1 cellular context compared by ENCODE assay signal in the genomic region with DNA sequence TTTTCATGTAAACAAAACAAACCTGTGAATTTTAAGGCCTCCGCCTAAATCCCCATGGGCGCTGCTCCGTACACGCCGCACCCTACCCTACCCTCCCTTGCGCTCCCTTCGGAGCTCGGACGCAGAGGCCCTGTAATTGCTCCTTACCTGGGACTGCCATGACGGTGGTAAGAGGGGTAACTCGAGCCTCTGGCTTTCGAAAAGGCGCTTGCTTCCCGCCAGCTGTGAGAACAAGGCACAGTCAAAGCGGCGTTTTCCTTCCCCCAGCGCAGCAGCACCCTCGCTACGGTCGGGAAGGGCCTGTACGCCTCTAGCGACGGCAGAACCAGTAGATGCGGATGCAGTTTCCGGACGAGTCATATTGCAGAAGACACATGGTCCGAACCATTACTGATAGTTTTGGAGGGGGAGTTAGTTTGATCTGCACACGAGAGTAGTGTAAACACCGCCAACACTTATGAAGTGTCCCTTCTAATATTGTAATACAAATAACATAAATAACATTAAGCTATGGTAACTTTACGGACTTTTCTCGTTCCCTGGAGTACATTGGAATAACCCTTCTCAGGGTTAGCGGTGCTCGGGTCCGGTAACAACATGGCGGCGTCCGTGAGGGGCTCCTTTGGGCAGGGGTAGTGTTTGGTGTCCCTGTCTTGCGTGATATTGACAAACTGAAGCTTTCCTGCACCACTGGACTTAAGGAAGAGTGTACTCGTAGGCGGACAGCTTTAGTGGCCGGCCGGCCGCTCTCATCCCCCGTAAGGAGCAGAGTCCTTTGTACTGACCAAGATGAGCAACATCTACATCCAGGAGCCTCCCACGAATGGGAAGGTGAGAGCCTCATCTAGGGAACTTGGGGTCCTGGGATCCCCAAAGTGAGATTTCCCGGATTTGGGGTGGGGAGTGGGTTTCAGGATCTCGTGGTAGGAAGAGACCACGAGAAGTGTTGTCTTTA.
TF ChIP-seq lines count a peak whose summit lies in the region.

Gene CWC27, plus strand, starts transcription at position 573 of the 955 bp plus-strand sequence. Its CDS starts 217 bp downstream, at position 790.
Gene SREK1IP1, minus strand, starts transcription at position 334 of the 955 bp plus-strand sequence. Its CDS starts 174 bp downstream, at position 160.

TF ChIP-seq in GM12878, 131 proteins besides CTCF, POLR2A, EP300 and RAD21 (continued from another document and continues in another):
- no peak for TF ChIP-seq MEF2B (IDR thresholded peaks at IDR 0.05; ENCODE audit: partially characterized antibody, poor library complexity, severe bottlenecking)
- peak; percentile 59; the same call in 1 of the 2 replicates for TF ChIP-seq TCF12 (IDR thresholded peaks at IDR 0.05; ENCODE audit: low read depth, low read length)
- no peak for TF ChIP-seq HDGF (IDR thresholded peaks at IDR 0.05)
- no peak for TF ChIP-seq PRDM15 (CRISPR knock-in tag; IDR thresholded peaks at IDR 0.05)
- TF ChIP-seq ZZZ3 (IDR thresholded peaks at IDR 0.05; ENCODE audit: control insufficient read depth, insufficient read length, low read depth), result no peak
- TF ChIP-seq REST (IDR thresholded peaks at IDR 0.05; ENCODE audit: low read depth, low read length), result no peak
- peak; percentile 100 for TF ChIP-seq RELB (IDR thresholded peaks at IDR 0.05; ENCODE audit: low read depth)
- no peak for TF ChIP-seq KAT2A (conservative IDR thresholded peaks at IDR 0.05; ENCODE audit: control insufficient read depth, low read depth, low read length)
- TF ChIP-seq RCOR1 (conservative IDR thresholded peaks at IDR 0.05; ENCODE audit: low read depth, low read length), result no peak
- TF ChIP-seq SMAD1 (IDR thresholded peaks at IDR 0.05; ENCODE audit: low read depth, partially characterized antibody), result no peak
- no peak for TF ChIP-seq ZBTB4 (CRISPR knock-in tag; IDR thresholded peaks at IDR 0.05)
- peak; percentile 77 for TF ChIP-seq RELA (IDR thresholded peaks at IDR 0.05; ENCODE audit: borderline replicate concordance, partially characterized antibody)
- TF ChIP-seq PKNOX1 (IDR thresholded peaks at IDR 0.05), result peak; percentile 36; the same call in 1 of the 2 replicates
- 0 out of 2 replicates have a peak, but pooled peaks have one; percentile 16 for TF ChIP-seq BACH1 (IDR thresholded peaks at IDR 0.05; ENCODE audit: borderline replicate concordance)
- no peak for TF ChIP-seq TBL1XR1 (IDR thresholded peaks at IDR 0.05; ENCODE audit: low read depth, low read length)
- TF ChIP-seq RBBP5 (conservative IDR thresholded peaks at IDR 0.05), result peak; percentile 97
- peak; percentile 69; the same call in 1 of the 2 replicates for TF ChIP-seq POLR2AphosphoS2 (IDR thresholded peaks at IDR 0.05; ENCODE audit: low read depth, low read length)
- TF ChIP-seq BCL11A (IDR thresholded peaks at IDR 0.05; ENCODE audit: low read depth, low read length), result 0 out of 2 replicates have a peak, but pooled peaks have one; percentile 3
- 0 out of 4 replicates have a peak, but pooled peaks of 1 of the 2 experiments have one; percentile 39 for TF ChIP-seq IKZF2 (IDR thresholded peaks at IDR 0.05)
- TF ChIP-seq, protein P1, sequence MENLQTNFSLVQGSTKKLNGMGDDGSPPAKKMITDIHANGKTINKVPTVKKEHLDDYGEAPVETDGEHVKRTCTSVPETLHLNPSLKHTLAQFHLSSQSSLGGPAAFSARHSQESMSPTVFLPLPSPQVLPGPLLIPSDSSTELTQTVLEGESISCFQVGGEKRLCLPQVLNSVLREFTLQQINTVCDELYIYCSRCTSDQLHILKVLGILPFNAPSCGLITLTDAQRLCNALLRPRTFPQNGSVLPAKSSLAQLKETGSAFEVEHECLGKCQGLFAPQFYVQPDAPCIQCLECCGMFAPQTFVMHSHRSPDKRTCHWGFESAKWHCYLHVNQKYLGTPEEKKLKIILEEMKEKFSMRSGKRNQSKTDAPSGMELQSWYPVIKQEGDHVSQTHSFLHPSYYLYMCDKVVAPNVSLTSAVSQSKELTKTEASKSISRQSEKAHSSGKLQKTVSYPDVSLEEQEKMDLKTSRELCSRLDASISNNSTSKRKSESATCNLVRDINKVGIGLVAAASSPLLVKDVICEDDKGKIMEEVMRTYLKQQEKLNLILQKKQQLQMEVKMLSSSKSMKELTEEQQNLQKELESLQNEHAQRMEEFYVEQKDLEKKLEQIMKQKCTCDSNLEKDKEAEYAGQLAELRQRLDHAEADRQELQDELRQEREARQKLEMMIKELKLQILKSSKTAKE (IDR thresholded peaks at IDR 0.05; ENCODE audit: low read depth, poor library complexity, severe bottlenecking), result peak; percentile 97
- no peak for TF ChIP-seq TARDBP (IDR thresholded peaks at IDR 0.05; ENCODE audit: borderline replicate concordance)
- no peak for TF ChIP-seq FOS (IDR thresholded peaks at IDR 0.05; ENCODE audit: borderline replicate concordance, extremely low read depth, insufficient read length)
- TF ChIP-seq CHD1 (IDR thresholded peaks at IDR 0.05; ENCODE audit: low read depth, low read length), result peak; percentile 97
- TF ChIP-seq POLR2AphosphoS5 (IDR thresholded peaks at IDR 0.05; ENCODE audit: low read length), result peak; percentile 90
- no peak for TF ChIP-seq CEBPB (IDR thresholded peaks at IDR 0.05; ENCODE audit: borderline replicate concordance in 1 of 2, low read depth in 2 of 2, low read length in 2 of 2)
- TF ChIP-seq, protein P2, sequence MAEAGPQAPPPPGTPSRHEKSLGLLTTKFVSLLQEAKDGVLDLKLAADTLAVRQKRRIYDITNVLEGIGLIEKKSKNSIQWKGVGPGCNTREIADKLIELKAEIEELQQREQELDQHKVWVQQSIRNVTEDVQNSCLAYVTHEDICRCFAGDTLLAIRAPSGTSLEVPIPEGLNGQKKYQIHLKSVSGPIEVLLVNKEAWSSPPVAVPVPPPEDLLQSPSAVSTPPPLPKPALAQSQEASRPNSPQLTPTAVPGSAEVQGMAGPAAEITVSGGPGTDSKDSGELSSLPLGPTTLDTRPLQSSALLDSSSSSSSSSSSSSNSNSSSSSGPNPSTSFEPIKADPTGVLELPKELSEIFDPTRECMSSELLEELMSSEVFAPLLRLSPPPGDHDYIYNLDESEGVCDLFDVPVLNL (IDR thresholded peaks at IDR 0.05; ENCODE audit: low read depth, low read length), result peak; percentile 81
- TF ChIP-seq RFX5 (IDR thresholded peaks at IDR 0.05; ENCODE audit: low read depth, low read length), result no peak
- 0 out of 2 replicates have a peak, but pooled peaks have one; percentile 54 for TF ChIP-seq ZBED1 (IDR thresholded peaks at IDR 0.05; ENCODE audit: borderline replicate concordance)
- 0 out of 2 replicates have a peak, but pooled peaks have one; percentile 42 for TF ChIP-seq NKRF (conservative IDR thresholded peaks at IDR 0.05)
- no peak for TF ChIP-seq STAT3 (IDR thresholded peaks at IDR 0.05; ENCODE audit: low read depth, low read length)
- no peak for TF ChIP-seq DPF2 (IDR thresholded peaks at IDR 0.05)
- peak; percentile 98 for TF ChIP-seq FOXK2 (IDR thresholded peaks at IDR 0.05)
- no peak for TF ChIP-seq HDAC6 (IDR thresholded peaks at IDR 0.05; ENCODE audit: unreplicated experiment)
- TF ChIP-seq CREM (IDR thresholded peaks at IDR 0.05; ENCODE audit: low read depth), result peak; percentile 80
